In the genomic region with DNA sequence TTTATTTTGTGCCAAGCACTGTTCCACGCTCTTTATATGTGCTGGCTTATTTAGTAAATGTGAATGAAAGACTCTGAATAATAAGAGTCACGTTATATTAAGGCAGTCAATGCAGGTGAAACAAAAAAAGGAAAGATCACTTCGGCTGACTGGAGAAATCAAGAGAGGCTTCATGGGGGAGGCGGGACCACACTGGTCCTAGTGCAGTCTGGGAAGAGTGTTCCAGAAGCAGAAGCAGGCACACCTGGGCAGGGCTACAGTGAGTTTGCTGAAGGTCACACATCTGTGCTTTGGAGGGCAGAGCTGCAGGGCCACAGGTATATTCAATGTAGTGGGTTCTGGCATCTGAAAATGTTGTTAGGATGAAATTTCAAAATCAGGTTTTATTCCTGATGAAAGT, we compare ENCODE assay signal across 15 cellular contexts.
A peak's percentile ranks its signal among the peaks of the same experiment; 100 is the strongest.
DNase-seq lines count a peak whose midpoint lies in the region; ATAC-seq and TF ChIP-seq lines count a peak whose summit lies in the region.
"Had no signal": no experiment of that assay in that cellular context is flagged by ENCODE, and none has a peak within 500 bp of the region (broad histone marks: within the 10 kb centered on the region; RNA-seq: fewer than 3 reads in every experiment).

No MANE protein-coding gene starts in this region.

- TF ChIP-seq POLR2A in esophagus squamous epithelium (IDR thresholded peaks at IDR 0.05) (no peak), sigmoid colon (IDR thresholded peaks at IDR 0.05) (no peak)

- no peak for TF ChIP-seq EP300 in sigmoid colon (IDR thresholded peaks at IDR 0.05)

- peak overlapping the region; percentile 86 for H3K27ac ChIP-seq in cardiac muscle cell
- no peak overlapping the region for H3K27ac ChIP-seq in right cardiac atrium (ENCODE audit: low read length)
- peak overlapping the region; percentile 34 to 88 (median 81) for H3K27ac ChIP-seq in esophagus squamous epithelium
- H3K27ac ChIP-seq in sigmoid colon: peak overlapping the region in 3 of 4 donors; percentile 39 to 84 (median 63)
- H3K27ac ChIP-seq: BLaER1 treated with 17β-estradiol and CSF1 and Interleukin-3, amounts not matched to agents 10 nM and 100 nM; HL-60 had no signal

- H3K9ac ChIP-seq in adipocyte (ENCODE audit: low read length): peak overlapping the region; percentile 81
- H3K9ac ChIP-seq: BLaER1 treated with 17β-estradiol and CSF1 and Interleukin-3, amounts not matched to agents 10 nM and 100 nM had no signal

- intact Hi-C loops in right cardiac atrium (cut with DNase I) (loop anchor here in 1 of 4 donors (10.0 kb wide), 1 partner anchor 175 kb away; the partner anchor contains the start of gene PLXNA4), esophagus squamous epithelium (cut with DNase I) (no loop called here), sigmoid colon (cut with DNase I) (loop anchor here (5.0 to 10.0 kb wide), 2 partner anchors 145 to 178 kb away; partner anchors contain the start of gene PLXNA4)

- 91% methylated on average over 4 of the region's 4 CpGs for WGBS in right cardiac atrium
- 66 to 75% methylated on average over 4 of the region's 4 CpGs for WGBS in esophagus squamous epithelium, 2 donors
- WGBS in sigmoid colon, 2 donors: 91 to 92% methylated on average over 4 of the region's 4 CpGs

- no peaks in the 10 kb centered on the region for H3K9me3 ChIP-seq in cardiac muscle cell (ENCODE audit: low read depth)
- no peaks in the 10 kb centered on the region for H3K9me3 ChIP-seq in right cardiac atrium (ENCODE audit: control insufficient read depth, low read length)
- H3K9me3 ChIP-seq in adipocyte (ENCODE audit: control insufficient read depth, low read length): no peaks in the 10 kb centered on the region
- no peaks in the 10 kb centered on the region for H3K9me3 ChIP-seq in esophagus squamous epithelium
- peaks cover 0 to 4% (median 0%) of the 10 kb centered on the region in 4 donors for H3K9me3 ChIP-seq in sigmoid colon

- no peaks in the 10 kb centered on the region for H3K36me3 ChIP-seq in cardiac muscle cell
- H3K36me3 ChIP-seq in adipocyte (ENCODE audit: control insufficient read depth, insufficient read depth, low read length, severe bottlenecking): no peaks in the 10 kb centered on the region
- no peaks in the 10 kb centered on the region for H3K36me3 ChIP-seq in esophagus squamous epithelium
- no peaks in the 10 kb centered on the region for H3K36me3 ChIP-seq in sigmoid colon
- H3K36me3 ChIP-seq: BLaER1 treated with 17β-estradiol and CSF1 and Interleukin-3, amounts not matched to agents 10 nM and 100 nM had no signal

- H3K4me3 ChIP-seq in cardiac muscle cell: no peak overlapping the region
- no peak overlapping the region for H3K4me3 ChIP-seq in right cardiac atrium (ENCODE audit: low read length)
- H3K4me3 ChIP-seq in adipocyte (ENCODE audit: low read length): no peak overlapping the region
- H3K4me3 ChIP-seq in esophagus squamous epithelium: no peak overlapping the region
- H3K4me3 ChIP-seq in sigmoid colon: no peak overlapping the region
- H3K4me3 ChIP-seq: BLaER1 treated with 17β-estradiol and CSF1 and Interleukin-3, amounts not matched to agents 10 nM and 100 nM had no signal

- no peak for TF ChIP-seq CTCF in cardiac muscle cell (IDR thresholded peaks at IDR 0.05; ENCODE audit: low read depth, low read length)
- TF ChIP-seq CTCF in esophagus squamous epithelium (IDR thresholded peaks at IDR 0.05): no peak
- TF ChIP-seq CTCF in sigmoid colon (IDR thresholded peaks at IDR 0.05): no peak

- ATAC-seq in right cardiac atrium (no peak), HG03469 (IDR thresholded peaks at IDR 0.05; ENCODE audit: unreplicated experiment) (no peak)
- ATAC-seq: CD8-positive, alpha-beta T cell had no signal

- H3K27me3 ChIP-seq in cardiac muscle cell (no peaks in the 10 kb centered on the region), right cardiac atrium (ENCODE audit: control insufficient read depth, insufficient read depth) (no peaks in the 10 kb centered on the region), adipocyte (replicated peaks; ENCODE audit: control insufficient read depth, insufficient read depth, low read length) (no peaks in the 10 kb centered on the region), esophagus squamous epithelium (peaks cover 0 to 4% (median 0%) of the 10 kb centered on the region in 4 donors), sigmoid colon (no peaks in the 10 kb centered on the region)
- H3K27me3 ChIP-seq: BLaER1 treated with 17β-estradiol and CSF1 and Interleukin-3, amounts not matched to agents 10 nM and 100 nM had no signal

- H3K4me1 ChIP-seq in cardiac muscle cell (ENCODE audit: low read depth): peaks cover 93% of the 10 kb centered on the region
- H3K4me1 ChIP-seq in right cardiac atrium (ENCODE audit: control insufficient read depth, insufficient read depth, low read length): peaks cover 30% of the 10 kb centered on the region
- H3K4me1 ChIP-seq in adipocyte (ENCODE audit: control insufficient read depth, insufficient read depth, low read length): peaks cover 67% of the 10 kb centered on the region
- H3K4me1 ChIP-seq in esophagus squamous epithelium: peaks cover 3 to 39% (median 3%) of the 10 kb centered on the region in 3 donors
- H3K4me1 ChIP-seq in sigmoid colon: peaks cover 0 to 33% (median 27%) of the 10 kb centered on the region in 4 donors

- DNase-seq in cardiac muscle cell (ENCODE audit: low read depth in 1 of 2, low spot score in 1 of 2) (no peak), right cardiac atrium (no peak), adipocyte (ENCODE audit: low read depth) (no peak), esophagus squamous epithelium (lab: John Stamatoyannopoulos, UW) (no peak), sigmoid colon (no peak), SW480 (ENCODE audit: low spot score) (no peak), NOMO-1 treated with dmso at 0.1 percent for 144 hours (lab: John Stamatoyannopoulos, UW; ENCODE audit: unreplicated experiment) (no peak)
- DNase-seq: Calu3; CD8-positive, alpha-beta T cell; DMS79 treated with DMSO at 0.1 percent for 48 hours; GF-D8; H9 had no signal
